31 cellular contexts compared by ENCODE assay signal in the genomic region with DNA sequence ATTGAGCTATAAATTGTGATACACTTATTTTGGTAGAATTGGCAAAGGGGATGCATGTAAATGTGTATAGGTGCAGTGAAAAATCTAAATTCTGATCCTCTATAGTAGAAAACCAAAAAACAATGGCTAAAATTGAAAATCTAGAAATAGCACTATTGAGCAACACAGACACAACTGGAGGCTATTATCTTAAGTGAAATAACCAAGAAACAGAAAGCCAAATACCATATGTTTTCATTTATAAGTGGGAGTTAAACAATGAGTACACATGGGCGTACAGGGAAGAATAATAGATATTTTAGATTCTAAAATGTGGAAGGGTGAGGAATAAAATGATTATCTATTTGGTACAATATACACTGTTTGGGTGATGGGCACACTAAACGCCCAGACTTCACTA.
"Had no signal": no experiment of that assay in that cellular context is flagged by ENCODE, and none has a peak within 500 bp of the region (broad histone marks: within the 10 kb centered on the region; RNA-seq: fewer than 3 reads in every experiment).

No MANE protein-coding gene starts in this region.

- FAIRE-seq: colon, endometrium, endothelial cell of umbilical vein had no signal

- H2AFZ ChIP-seq: hepatocyte had no signal

- H3K4me3 ChIP-seq: adrenal gland, body of pancreas, esophagus squamous epithelium, gastroesophageal sphincter, heart right ventricle, hepatocyte had no signal

- H3K9me3 ChIP-seq: adrenal gland, body of pancreas, esophagus squamous epithelium, gastroesophageal sphincter, heart right ventricle had no signal

- H3K4me2 ChIP-seq: hepatocyte had no signal

- DNase-seq: activated B cell treated with CpG ODN at 0.5 μM for 24 hours; activated CD4-positive, alpha-beta T cell treated with anti-CD3 and anti-CD28 coated beads for 48 hours; activated CD4-positive, alpha-beta T cell treated with anti-CD3 and anti-CD28 coated beads, Interleukin-2, amount 50 U/mL, for 1 hour; activated CD4-positive, alpha-beta T cell treated with anti-CD3 and anti-CD28 coated beads, Interleukin-2, amount 50 U/mL, for 48 hours; activated CD8-positive, alpha-beta memory T cell treated with anti-CD3 and anti-CD28 coated beads for 24 hours; activated CD8-positive, alpha-beta T cell treated with anti-CD3 and anti-CD28 coated beads for 36 hours; activated effector memory CD4-positive, alpha-beta T cell treated with Interleukin-2 at 50 U/mL for 16 hours; activated gamma-delta T cell treated with Interleukin-2 at 50 U/mL for 16 hours; activated naive CD4-positive, alpha-beta T cell treated with anti-CD3 and anti-CD28 coated beads, Interleukin-2, amount 50 U/mL, for 16 hours; activated naive CD4-positive, alpha-beta T cell treated with Interleukin-2 at 50 U/mL for 16 hours; activated T-cell treated with anti-CD3 and anti-CD28 coated beads, Interleukin-2, amount 50 U/mL, for 4 hours; adrenal gland; aorta; body of pancreas; caudate nucleus; cortex of kidney; effector CD8-positive, alpha-beta T cell; esophagus squamous epithelium; foreskin melanocyte; heart right ventricle; T-helper 17 cell; T1000; WERI-Rb-1 had no signal

- ATAC-seq: activated CD4-positive, CD25-positive, alpha-beta regulatory T cell treated with anti-CD3 and anti-CD28 coated beads, Interleukin-2, amount 50 U/mL, for 24 hours; activated CD8-positive, alpha-beta T cell treated with anti-CD3 and anti-CD28 coated beads for 36 hours; activated T-cell treated with anti-CD3 and anti-CD28 coated beads, Interleukin-2, amount 50 U/mL, for 4 hours; activated T-helper 17 cell treated with anti-CD3 and anti-CD28 coated beads, Interleukin-2, amount 50 U/mL, for 72 hours; body of pancreas; gastroesophageal sphincter; heart right ventricle; T-helper 17 cell had no signal

- H3K36me3 ChIP-seq: adrenal gland, esophagus squamous epithelium, gastroesophageal sphincter, heart right ventricle, WERI-Rb-1 had no signal

- H3K79me2 ChIP-seq: hepatocyte had no signal

- H3K27ac ChIP-seq: adrenal gland, body of pancreas, epithelial cell of prostate, esophagus squamous epithelium, gastroesophageal sphincter, heart right ventricle, hepatocyte, WERI-Rb-1 had no signal

- H3K4me1 ChIP-seq: adrenal gland, body of pancreas, esophagus squamous epithelium, gastroesophageal sphincter, heart right ventricle had no signal

- H3K27me3 ChIP-seq: adrenal gland, body of pancreas, esophagus squamous epithelium, gastroesophageal sphincter, heart right ventricle, hepatocyte had no signal
